Comparison of ENCODE assay signal across 21 cellular contexts in the genomic region with DNA sequence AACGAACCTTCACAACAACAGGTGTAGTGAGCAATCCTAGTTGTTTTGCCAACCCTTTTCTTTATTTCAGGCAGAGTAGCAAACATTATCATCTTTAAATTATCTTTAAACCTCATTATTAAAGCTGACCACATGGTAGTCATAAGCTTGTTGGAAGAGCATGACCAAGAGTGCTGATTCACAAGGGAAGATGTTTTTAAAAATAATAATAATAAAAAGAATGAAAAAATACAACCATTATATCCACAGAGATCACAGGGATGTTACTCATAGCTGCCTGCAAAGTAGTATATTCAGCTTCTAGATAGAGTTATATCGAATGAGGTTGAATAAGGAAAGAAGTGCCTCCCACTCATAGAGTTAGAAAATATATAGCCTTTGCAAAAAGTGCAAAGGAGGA.
"Had no signal": no experiment of that assay in that cellular context is flagged by ENCODE, and none has a peak within 500 bp of the region (broad histone marks: within the 10 kb centered on the region; RNA-seq: fewer than 3 reads in every experiment).

No MANE protein-coding gene starts in this region.

- ATAC-seq: PC-3, Right ventricle myocardium inferior, SK-N-SH treated with all-trans-retinoic acid at 6 μM for 48 hours had no signal

- H3K36me3 ChIP-seq: MG63, Peyer's patch, SJCRH30 had no signal

- H3K9me3 ChIP-seq: MG63, Peyer's patch, SJCRH30 had no signal

- H3K4me3 ChIP-seq: MG63, Peyer's patch, SJCRH30 had no signal

- H3K27me3 ChIP-seq: MG63, Peyer's patch, SJCRH30 had no signal

- DNase-seq: KBM-7, MG63, NCI-H1092, NCI-H1105 treated with DMSO at 0.1 percent for 48 hours, NCI-H1417 treated with DMSO at 0.1 percent for 48 hours, NCI-H146, NCI-H1694 treated with DMSO at 0.1 percent for 48 hours, NCI-H1930, NCI-H2081, NCI-H2107, NCI-H2227 treated with DMSO at 0.1 percent for 48 hours, NCI-H524, NCI-H526 treated with DMSO at 0.1 percent for 48 hours, NCI-H748 treated with DMSO at 0.1 percent for 48 hours, PC-3, Peyer's patch, SHP77 treated with DMSO at 0.1 percent for 48 hours, SJCRH30 had no signal

- H3K27ac ChIP-seq: HL-60, Peyer's patch, SJCRH30 had no signal

- H3K4me1 ChIP-seq: Peyer's patch, SJCRH30 had no signal
